27 cellular contexts compared by ENCODE assay signal in genomic region chr7:121103091-121103490, GRCh38.
"Had no signal": no experiment of that assay in that cellular context is flagged by ENCODE, and none has a peak within 500 bp of the region (broad histone marks: within the 10 kb centered on the region; RNA-seq: fewer than 3 reads in every experiment).

No MANE protein-coding gene starts in this region.

- H3K27ac ChIP-seq: brain microvascular endothelial cell, neutrophil, ovary, prostate gland, right lobe of liver, stomach, suprapubic skin, tibial nerve had no signal

- H3K36me3 Mint-ChIP-seq: activated naive CD4-positive, alpha-beta T cell treated with anti-CD3 and anti-CD28 coated beads, Interleukin-2, amount 50 U/mL, for 24 hours; natural killer cell treated with Interleukin-12 subunit alpha and Interleukin-12 subunit beta and Interleukin-15 and Interleukin-18, amount 100 ng/mL, for 72 hours; stimulated activated memory B cell treated with anti-CD40 and anti-IgM and Interleukin-4, amounts not matched to agents 10 μg/mL and 1 μg/mL and 100 μg/mL, for 72 hours had no signal

- H3K27ac Mint-ChIP-seq: activated naive CD4-positive, alpha-beta T cell treated with anti-CD3 and anti-CD28 coated beads, Interleukin-2, amount 50 U/mL, for 24 hours; natural killer cell treated with Interleukin-12 subunit alpha and Interleukin-12 subunit beta and Interleukin-15 and Interleukin-18, amount 100 ng/mL, for 72 hours; stimulated activated memory B cell treated with anti-CD40 and anti-IgM and Interleukin-4, amounts not matched to agents 10 μg/mL and 1 μg/mL and 100 μg/mL, for 72 hours had no signal

- H3K4me1 Mint-ChIP-seq: activated naive CD4-positive, alpha-beta T cell treated with anti-CD3 and anti-CD28 coated beads, Interleukin-2, amount 50 U/mL, for 24 hours; central memory CD8-positive, alpha-beta T cell had no signal

- H3K9me3 Mint-ChIP-seq: activated naive CD4-positive, alpha-beta T cell treated with anti-CD3 and anti-CD28 coated beads, Interleukin-2, amount 50 U/mL, for 24 hours; central memory CD8-positive, alpha-beta T cell; natural killer cell treated with Interleukin-12 subunit alpha and Interleukin-12 subunit beta and Interleukin-15 and Interleukin-18, amount 100 ng/mL, for 72 hours; stimulated activated memory B cell treated with anti-CD40 and anti-IgM and Interleukin-4, amounts not matched to agents 10 μg/mL and 1 μg/mL and 100 μg/mL, for 72 hours had no signal

- H3K4me3 Mint-ChIP-seq: activated naive CD4-positive, alpha-beta T cell treated with anti-CD3 and anti-CD28 coated beads, Interleukin-2, amount 50 U/mL, for 24 hours; central memory CD8-positive, alpha-beta T cell; natural killer cell treated with Interleukin-12 subunit alpha and Interleukin-12 subunit beta and Interleukin-15 and Interleukin-18, amount 100 ng/mL, for 72 hours; stimulated activated memory B cell treated with anti-CD40 and anti-IgM and Interleukin-4, amounts not matched to agents 10 μg/mL and 1 μg/mL and 100 μg/mL, for 72 hours had no signal

- ATAC-seq: esophagus mucosa; left lobe of liver; natural killer cell treated with Interleukin-12 subunit alpha and Interleukin-12 subunit beta and Interleukin-15 and Interleukin-18, amount 100 ng/mL, for 72 hours; right lobe of liver; stimulated activated memory B cell treated with anti-CD40 and anti-IgM and Interleukin-4, amounts not matched to agents 10 μg/mL and 1 μg/mL and 100 μg/mL, for 72 hours had no signal

- FAIRE-seq: colon, frontal cortex, kidney, small intestine, TTC549 had no signal

- H3K27me3 Mint-ChIP-seq: stimulated activated memory B cell treated with anti-CD40 and anti-IgM and Interleukin-4, amounts not matched to agents 10 μg/mL and 1 μg/mL and 100 μg/mL, for 72 hours had no signal

- H3K9me3 ChIP-seq: neutrophil, ovary, prostate gland, right lobe of liver, stomach, suprapubic skin, tibial nerve had no signal

- H3K4me3 ChIP-seq: ovary, prostate gland, right lobe of liver, stomach, suprapubic skin, tibial nerve had no signal

- H3K4me1 ChIP-seq: prostate gland, right lobe of liver, stomach, suprapubic skin had no signal

- H3K27me3 ChIP-seq: brain microvascular endothelial cell, neutrophil, ovary, right lobe of liver, stomach, suprapubic skin, tibial nerve had no signal

- DNase-seq: activated CD4-positive, alpha-beta T cell treated with anti-CD3 and anti-CD28 coated beads for 1 hour; activated gamma-delta T cell treated with Interleukin-2 at 50 U/mL for 16 hours; activated T-cell treated with anti-CD3 and anti-CD28 coated beads, Interleukin-2, amount 50 U/mL, for 1 hour; aorta; brain microvascular endothelial cell; effector memory CD4-positive, alpha-beta T cell; kidney; midbrain; ovary; right lobe of liver; small intestine; stimulated activated CD4-positive, alpha-beta T cell treated with anti-CD3 and anti-CD28 coated beads, Interleukin-2, amount 100 ng/mL, for 24 hours; T-helper 1 cell had no signal

- H3K36me3 ChIP-seq: brain microvascular endothelial cell, neutrophil, ovary, prostate gland, suprapubic skin had no signal
